In genomic region chr4:77044458-77045124, GRCh38 we compare ENCODE assay signal across 8 cellular contexts. TPM values are rescaled to one million over a fixed set of nuclear protein-coding genes. Genes with fewer than 3 reads are reported as not detected.
DNase-seq lines count a peak whose midpoint lies in the region; ATAC-seq, FAIRE-seq and TF ChIP-seq lines count a peak whose summit lies in the region.

No MANE protein-coding gene starts in this region.

- peak; percentile 28 for DNase-seq in NCI-H1092 treated with DMSO at 0.1 percent for 48 hours (lab: John Stamatoyannopoulos, UW)
- DNase-seq in NCI-H1092 (lab: John Stamatoyannopoulos, UW), result no peak
- DNase-seq in LHCN-M2 (ENCODE audit: low read depth), result peak; percentile 70
- no peak for DNase-seq in adrenal gland
- DNase-seq in kidney, result no peak
- DNase-seq in superior temporal gyrus (ENCODE audit: extremely low spot score), result peak; percentile 83
- no peak for DNase-seq in iPS-NIHi11 (ENCODE audit: low spot score)

- TF ChIP-seq POLR2A in adrenal gland (IDR thresholded peaks at IDR 0.05), result no peak

- peaks cover 0 to 23% of the 10 kb centered on the region in 2 donors for H3K36me3 ChIP-seq in adrenal gland (replicated peaks in 1 of 2)
- H3K36me3 ChIP-seq in kidney (ENCODE audit: control insufficient read depth in 1 of 2, insufficient read depth in 2 of 2, low read length in 2 of 2), result peaks cover 5 to 6% of the 10 kb centered on the region in 2 donors

- H3K4me1 ChIP-seq in adrenal gland (replicated peaks in 1 of 2) (peaks cover 0 to 9% of the 10 kb centered on the region in 2 donors), kidney (ENCODE audit: control insufficient read depth in 1 of 2, insufficient read depth in 1 of 2, low read depth in 1 of 2, low read length in 2 of 2) (no peaks in the 10 kb centered on the region)

- FAIRE-seq in kidney (lab: Jason Lieb, UNC), result no peak

- WGBS in adrenal gland, 4 donors, result 59 to 70% (median 63%) methylated on average over 4 of the region's 4 CpGs

- intact Hi-C loops in adrenal gland (cut with DNase I), result loop anchor here in 1 of 2 donors (10.0 kb wide), 2 partner anchors 160 to 530 kb away; no protein-coding TSS in a partner anchor
- intact Hi-C loops in kidney (cut with DNase I), result no loop called here

- H3K27me3 ChIP-seq in adrenal gland, result no peaks in the 10 kb centered on the region

- H3K27ac ChIP-seq in adrenal gland, result peak overlapping the region in 2 of 5 donors; percentile 31 to 56
- H3K27ac ChIP-seq in kidney (ENCODE audit: low read depth in 2 of 2, low read length in 2 of 2), result no peak overlapping the region

- H3K9ac ChIP-seq in kidney (ENCODE audit: low read length in 2 of 2), result no peak overlapping the region

- H3K4me3 ChIP-seq in adrenal gland (no peak overlapping the region), kidney (ENCODE audit: low read length in 2 of 2) (no peak overlapping the region)

- TF ChIP-seq CTCF in adrenal gland (IDR thresholded peaks at IDR 0.05) (peak; percentile 34 to 61 (median 54)), kidney (IDR thresholded peaks at IDR 0.05; ENCODE audit: borderline replicate concordance, extremely low read depth, insufficient read depth) (peak; percentile 40)

- H3K9me3 ChIP-seq in adrenal gland (replicated peaks in 1 of 3) (no peaks in the 10 kb centered on the region), kidney (ENCODE audit: control insufficient read depth in 1 of 2, low read length in 2 of 2) (no peaks in the 10 kb centered on the region)

- no peak for ATAC-seq in HG03571 (IDR thresholded peaks at IDR 0.05; ENCODE audit: unreplicated experiment)

RNA-seq across cellular contexts. Expression of gene CCNI, which starts 31.2 kb away (rescaled TPM):
- total RNA-seq in LHCN-M2 (2014; rRNA removed), result 163 and 176 TPM in 2 replicates
- 150 TPM for polyA plus RNA-seq in LHCN-M2 (2012)
- total RNA-seq in adrenal gland, result 100 to 1,000 TPM; 114 to 261 (median 173) TPM
- polyA plus RNA-seq in adrenal gland, result 100 to 1,000 TPM in 1 of 3 donors, 10 to 100 TPM in 2; 32.1 to 142 (median 54.6) TPM
- total RNA-seq in kidney, result 314 TPM
- polyA plus RNA-seq in kidney (ENCODE audit: insufficient read depth, low read depth, low replicate concordance), result 172 TPM

Comparison
In these comparisons a context has a peak if more than half of its experiments do, and no peak if none do; other contexts are left out.
1. DNase-seq: peak in NCI-H1092 treated with DMSO at 0.1 percent for 48 hours (single experiment), LHCN-M2 (single experiment) and superior temporal gyrus (single experiment); none in NCI-H1092 (single experiment), adrenal gland (0 of 7), kidney (single experiment) and iPS-NIHi11 (single experiment).